Comparison of ENCODE assay signal across 8 cellular contexts in the genomic region with DNA sequence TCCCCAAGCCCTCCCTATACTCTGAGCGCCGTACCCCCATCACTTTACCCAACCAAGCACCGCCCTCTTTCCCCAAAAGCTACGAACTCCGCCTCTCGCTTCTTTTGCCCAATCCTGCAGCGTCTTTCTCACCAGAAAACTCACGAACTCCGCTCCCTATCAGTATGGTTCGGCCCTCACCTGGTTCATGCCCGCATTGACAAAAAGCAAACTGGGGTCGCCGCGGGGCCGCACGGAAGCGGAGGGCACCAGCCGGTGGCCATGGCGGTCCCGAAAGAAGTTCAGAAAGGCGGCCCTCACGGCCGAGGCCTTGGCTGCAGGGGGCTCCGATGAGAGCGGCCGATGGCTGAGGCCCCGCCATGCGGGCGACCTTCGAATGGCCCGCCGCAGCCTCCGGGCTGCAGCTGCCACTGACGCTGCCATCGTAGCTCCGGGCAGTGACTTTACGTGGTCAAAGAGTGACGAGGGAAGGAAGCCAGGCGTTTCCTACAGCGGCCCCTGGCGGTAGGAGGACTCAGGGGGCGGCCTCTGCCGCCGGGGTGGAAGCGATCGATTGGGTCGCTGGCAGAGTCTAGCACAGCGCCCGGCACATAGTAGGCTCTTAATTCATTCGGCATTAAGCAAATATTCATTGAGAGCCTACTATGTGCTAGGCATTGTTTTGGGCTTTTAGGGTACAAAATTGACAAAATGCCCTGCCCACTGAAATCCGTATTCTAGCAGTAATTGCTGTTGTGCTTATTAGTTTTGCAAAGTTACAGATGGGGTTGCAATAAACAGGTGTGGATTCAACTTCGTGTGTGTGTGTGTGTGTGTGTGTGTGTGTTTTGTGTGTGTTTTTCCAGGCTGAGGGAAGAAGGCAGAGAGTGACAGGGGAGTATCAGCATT. TPM values are rescaled to one million over a fixed set of nuclear protein-coding genes. Genes with fewer than 3 reads are reported as not detected.
DNase-seq lines count a peak whose midpoint lies in the region; ATAC-seq and TF ChIP-seq lines count a peak whose summit lies in the region.

Gene AARS2 (minus strand): TSS at position 447 of the 888 bp plus-strand sequence. CDS start 24 bp downstream, at position 423.

- POLR2A ChIA-PET in PC-3 (lab: Charles Lee; ENCODE audit: unreplicated experiment) = no interaction called here

- peak within 1 kb of the TSS; percentile 96 for H3K27ac Mint-ChIP-seq in activated T-cell treated with anti-CD3 and anti-CD28 coated beads, Interleukin-2, amount 50 U/mL, for 24 hours

- H2AFZ ChIP-seq in PC-3 (ENCODE audit: low read length) = peak within 1 kb of the TSS; percentile 93

- H3K4me2 ChIP-seq in PC-3 (ENCODE audit: low read length) = peak within 1 kb of the TSS; percentile 86

- TF ChIP-seq EP300 in Ishikawa (IDR thresholded peaks at IDR 0.05; ENCODE audit: borderline replicate concordance) (0 out of 2 replicates have a peak, but pooled peaks have one; percentile 37), esophagus muscularis mucosa (IDR thresholded peaks at IDR 0.05) (no peak)

- intact Hi-C loops in PC-3 (cut with micrococcal nuclease) (no loop called here), esophagus muscularis mucosa (cut with DNase I) (no loop called here)

- H3K36me3 Mint-ChIP-seq in activated T-cell treated with anti-CD3 and anti-CD28 coated beads, Interleukin-2, amount 50 U/mL, for 24 hours (ENCODE audit: low read depth) = peaks cover 48% of the 10 kb centered on the region

- WGBS in esophagus muscularis mucosa = 7% methylated on average over 28 of the region's 52 CpGs

- CTCF ChIA-PET in PC-3 (lab: Charles Lee) = interaction anchor here (0.5 to 0.9 kb wide), 4 partner anchors 25 to 421 kb away, joined by 3 to 4 read pairs (median 4); no protein-coding TSS in a partner anchor

- peak within 1 kb of the TSS; percentile 91 for H3K9ac ChIP-seq in PC-3 (ENCODE audit: low read length)

- H3K4me3 ChIP-seq in PC-3 (ENCODE audit: low read length) (peak within 1 kb of the TSS; percentile 88), esophagus muscularis mucosa (peak within 1 kb of the TSS; percentile 81 to 97 (median 94)), muscle layer of duodenum (ENCODE audit: low read depth in 1 of 2, low read length in 2 of 2) (peak within 1 kb of the TSS; percentile 89 to 93)

- DNase-seq in DMS79 treated with DMSO at 0.1 percent for 48 hours (lab: John Stamatoyannopoulos, UW) (peak; percentile 73), PC-3 (peak; percentile 89), esophagus muscularis mucosa (ENCODE audit: extremely low spot score) (peak; percentile 95)
- peak; percentile 97 for DNase-seq in activated T-cell treated with anti-CD3 and anti-CD28 coated beads, Interleukin-2, amount 50 U/mL, for 24 hours
- peak; percentile 93 for DNase-seq in stimulated activated CD8-positive, alpha-beta memory T cell treated with anti-CD3 and anti-CD28 coated beads, Interleukin-7, amount 100 ng/mL, for 24 hours (ENCODE audit: low read depth)

- TF ChIP-seq POLR2A in esophagus muscularis mucosa (IDR thresholded peaks at IDR 0.05; ENCODE audit: low read depth) = peak; percentile 28

- peak; percentile 96 for TF ChIP-seq CTCF in PC-3 (conservative IDR thresholded peaks at IDR 0.05; ENCODE audit: low read depth, low read length)
- peak in 2 of 3 experiments; percentile 94 to 96 for TF ChIP-seq CTCF in esophagus muscularis mucosa (IDR thresholded peaks at IDR 0.05)

- ATAC-seq in GM21619 (IDR thresholded peaks at IDR 0.05; ENCODE audit: unreplicated experiment) (peak; percentile 95), PC-3 (peak; percentile 97)

- BruUV-seq in PC-3 (replicated peaks; lab: Mats Ljungman, UMichigan) = no TSS peak

- H3K9me2 ChIP-seq in PC-3 (replicated peaks; ENCODE audit: low read length) = no peaks in the 10 kb centered on the region

- TF ChIP-seq RAD21 in Ishikawa (IDR thresholded peaks at IDR 0.05; ENCODE audit: low read depth) = no peak

- peaks cover 16% of the 10 kb centered on the region for H3K79me2 ChIP-seq in PC-3 (ENCODE audit: low read length)

- H3K27ac ChIP-seq in PC-3 (ENCODE audit: low read length) (0 out of 2 replicates have a peak within 1 kb of the TSS, but pooled peaks have one; percentile 16), esophagus muscularis mucosa (replicated peaks in 1 of 4) (peak within 1 kb of the TSS; percentile 82 to 87 (median 86)), muscle layer of duodenum (ENCODE audit: low read length) (peak within 1 kb of the TSS; percentile 73)

- H3K27me3 ChIP-seq in PC-3 (ENCODE audit: low read length) = peaks cover 6% of the 10 kb centered on the region
- H3K27me3 ChIP-seq in esophagus muscularis mucosa = no peaks in the 10 kb centered on the region
- no peaks in the 10 kb centered on the region for H3K27me3 ChIP-seq in muscle layer of duodenum (ENCODE audit: low read depth, low read length)

- no peaks in the 10 kb centered on the region for H3F3A ChIP-seq in PC-3 (ENCODE audit: low read length, unreplicated experiment)

- H3K9me3 ChIP-seq in PC-3 (ENCODE audit: low read length) (no peaks in the 10 kb centered on the region), esophagus muscularis mucosa (no peaks in the 10 kb centered on the region), muscle layer of duodenum (ENCODE audit: control insufficient read depth in 1 of 2, low read length in 2 of 2) (no peaks in the 10 kb centered on the region)

- peaks cover 16% of the 10 kb centered on the region for H3K4me1 Mint-ChIP-seq in activated T-cell treated with anti-CD3 and anti-CD28 coated beads, Interleukin-2, amount 50 U/mL, for 24 hours (ENCODE audit: low read depth)

- H3K36me3 ChIP-seq in PC-3 (ENCODE audit: low read depth, low read length) (peaks cover 22% of the 10 kb centered on the region), esophagus muscularis mucosa (peaks cover 13 to 38% (median 33%) of the 10 kb centered on the region in 4 donors), muscle layer of duodenum (ENCODE audit: control insufficient read depth in 1 of 2, insufficient read depth in 2 of 2, low read length in 2 of 2) (peaks cover 24 to 31% of the 10 kb centered on the region in 2 donors)

- H3K4me1 ChIP-seq in PC-3 (ENCODE audit: insufficient read depth, low read length) = peaks cover 6% of the 10 kb centered on the region
- peaks cover 8 to 19% (median 14%) of the 10 kb centered on the region in 4 donors for H3K4me1 ChIP-seq in esophagus muscularis mucosa
- H3K4me1 ChIP-seq in muscle layer of duodenum (ENCODE audit: control insufficient read depth in 1 of 2, insufficient read depth in 2 of 2, low read length in 2 of 2) = peaks cover 7% of the 10 kb centered on the region in 2 donors

- H3K4me3 Mint-ChIP-seq in activated T-cell treated with anti-CD3 and anti-CD28 coated beads, Interleukin-2, amount 50 U/mL, for 24 hours = peak within 1 kb of the TSS; percentile 94

- no peaks in the 10 kb centered on the region for H4K20me1 ChIP-seq in PC-3 (ENCODE audit: low read length)

- H3K27me3 Mint-ChIP-seq in activated T-cell treated with anti-CD3 and anti-CD28 coated beads, Interleukin-2, amount 50 U/mL, for 24 hours = peaks cover 2% of the 10 kb centered on the region

- no peaks in the 10 kb centered on the region for H3K9me3 Mint-ChIP-seq in activated T-cell treated with anti-CD3 and anti-CD28 coated beads, Interleukin-2, amount 50 U/mL, for 24 hours

TF ChIP-seq in Ishikawa, 13 proteins besides CTCF, POLR2A, EP300 and RAD21 (continues in another document):
- TF ChIP-seq ZBTB7A (IDR thresholded peaks at IDR 0.05; ENCODE audit: low read depth) = 0 out of 2 replicates have a peak, but pooled peaks have one; percentile 46
- TF ChIP-seq CEBPB (IDR thresholded peaks at IDR 0.05) = no peak
- TF ChIP-seq, protein P1, sequence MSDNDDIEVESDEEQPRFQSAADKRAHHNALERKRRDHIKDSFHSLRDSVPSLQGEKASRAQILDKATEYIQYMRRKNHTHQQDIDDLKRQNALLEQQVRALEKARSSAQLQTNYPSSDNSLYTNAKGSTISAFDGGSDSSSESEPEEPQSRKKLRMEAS (IDR thresholded peaks at IDR 0.05) = peak; percentile 85
- peak; percentile 92 for TF ChIP-seq YY1 (IDR thresholded peaks at IDR 0.05; ENCODE audit: low read depth)
- peak; percentile 22; the same call in 1 of the 2 replicates for TF ChIP-seq NFIC (IDR thresholded peaks at IDR 0.05)
- TF ChIP-seq CREB1 (IDR thresholded peaks at IDR 0.05; ENCODE audit: low read depth) = peak; percentile 74
- peak; percentile 73 for TF ChIP-seq TCF12 (IDR thresholded peaks at IDR 0.05; ENCODE audit: low read depth)
- no peak for TF ChIP-seq TEAD4 (IDR thresholded peaks at IDR 0.05)
- TF ChIP-seq, protein P2, sequence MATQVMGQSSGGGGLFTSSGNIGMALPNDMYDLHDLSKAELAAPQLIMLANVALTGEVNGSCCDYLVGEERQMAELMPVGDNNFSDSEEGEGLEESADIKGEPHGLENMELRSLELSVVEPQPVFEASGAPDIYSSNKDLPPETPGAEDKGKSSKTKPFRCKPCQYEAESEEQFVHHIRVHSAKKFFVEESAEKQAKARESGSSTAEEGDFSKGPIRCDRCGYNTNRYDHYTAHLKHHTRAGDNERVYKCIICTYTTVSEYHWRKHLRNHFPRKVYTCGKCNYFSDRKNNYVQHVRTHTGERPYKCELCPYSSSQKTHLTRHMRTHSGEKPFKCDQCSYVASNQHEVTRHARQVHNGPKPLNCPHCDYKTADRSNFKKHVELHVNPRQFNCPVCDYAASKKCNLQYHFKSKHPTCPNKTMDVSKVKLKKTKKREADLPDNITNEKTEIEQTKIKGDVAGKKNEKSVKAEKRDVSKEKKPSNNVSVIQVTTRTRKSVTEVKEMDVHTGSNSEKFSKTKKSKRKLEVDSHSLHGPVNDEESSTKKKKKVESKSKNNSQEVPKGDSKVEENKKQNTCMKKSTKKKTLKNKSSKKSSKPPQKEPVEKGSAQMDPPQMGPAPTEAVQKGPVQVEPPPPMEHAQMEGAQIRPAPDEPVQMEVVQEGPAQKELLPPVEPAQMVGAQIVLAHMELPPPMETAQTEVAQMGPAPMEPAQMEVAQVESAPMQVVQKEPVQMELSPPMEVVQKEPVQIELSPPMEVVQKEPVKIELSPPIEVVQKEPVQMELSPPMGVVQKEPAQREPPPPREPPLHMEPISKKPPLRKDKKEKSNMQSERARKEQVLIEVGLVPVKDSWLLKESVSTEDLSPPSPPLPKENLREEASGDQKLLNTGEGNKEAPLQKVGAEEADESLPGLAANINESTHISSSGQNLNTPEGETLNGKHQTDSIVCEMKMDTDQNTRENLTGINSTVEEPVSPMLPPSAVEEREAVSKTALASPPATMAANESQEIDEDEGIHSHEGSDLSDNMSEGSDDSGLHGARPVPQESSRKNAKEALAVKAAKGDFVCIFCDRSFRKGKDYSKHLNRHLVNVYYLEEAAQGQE (IDR thresholded peaks at IDR 0.05; ENCODE audit: low read depth) = no peak
- TF ChIP-seq FOXM1 (IDR thresholded peaks at IDR 0.05; ENCODE audit: borderline replicate concordance, low read depth) = peak; percentile 42; the same call in 1 of the 2 replicates
- TF ChIP-seq TAF1 (IDR thresholded peaks at IDR 0.05; ENCODE audit: low read depth) = peak; percentile 96

RNA-seq across cellular contexts. Expression of gene AARS2, which starts in this region (rescaled TPM):
- total RNA-seq in PC-3 (2014; rRNA removed) = 26.2 and 30.4 TPM in 2 replicates
- 10 to 100 TPM in 1 of 4 donors, 1 to 10 TPM in 3; 6.6 to 10.2 (median 7.8) TPM for total RNA-seq in esophagus muscularis mucosa

Comparison
In these comparisons a context has a peak if more than half of its experiments do, and no peak if none do; other contexts are left out.
1. Peak in every context shown above with its lines: DNase-seq, ATAC-seq, H3K4me3 ChIP-seq and H3K27ac ChIP-seq.
2. H3K27ac ChIP-seq: peak in every context shown above with its lines; median percentile 86 in esophagus muscularis mucosa; 73 in muscle layer of duodenum; 16 in PC-3.